Comparison of ENCODE assay signal across 14 cellular contexts in genomic region chr11:97683733-97684132, GRCh38.
DNase-seq lines count a peak whose midpoint lies in the region; ATAC-seq and TF ChIP-seq lines count a peak whose summit lies in the region.
"Had no signal": no experiment of that assay in that cellular context is flagged by ENCODE, and none has a peak within 500 bp of the region (broad histone marks: within the 10 kb centered on the region; RNA-seq: fewer than 3 reads in every experiment).

No MANE protein-coding gene starts in this region.

- no peak overlapping the region for H3K4me3 Mint-ChIP-seq in activated CD8-positive, alpha-beta T cell treated with anti-CD3 and anti-CD28 coated beads for 36 hours

- POLR2A ChIA-PET in activated CD8-positive, alpha-beta T cell treated with anti-CD3 and anti-CD28 coated beads for 36 hours (lab: Charles Lee) = no interaction called here

- no peaks in the 10 kb centered on the region for H3K4me1 Mint-ChIP-seq in activated CD8-positive, alpha-beta T cell treated with anti-CD3 and anti-CD28 coated beads for 36 hours (ENCODE audit: low read depth)

- intact Hi-C loops in activated CD8-positive, alpha-beta T cell treated with anti-CD3 and anti-CD28 coated beads for 36 hours (cut with micrococcal nuclease) = no loop called here

- 0 out of 2 replicates have a peak, but pooled peaks have one; percentile 3 for TF ChIP-seq CTCF in GM12874 (IDR thresholded peaks at IDR 0.05; ENCODE audit: insufficient read depth, low read depth, low read length)
- TF ChIP-seq CTCF in activated CD8-positive, alpha-beta T cell treated with anti-CD3 and anti-CD28 coated beads for 36 hours (IDR thresholded peaks at IDR 0.05) = no peak

- DNase-seq in SW480 (ENCODE audit: low spot score) = peak; percentile 76
- DNase-seq in iPS DF 4.7 (ENCODE audit: extremely low read depth, low spot score) = peak; percentile 41
- no peak for DNase-seq in activated naive CD4-positive, alpha-beta T cell treated with anti-CD3 and anti-CD28 coated beads, Interleukin-2, amount 50 U/mL, for 16 hours
- no peak for DNase-seq in NK-92 (lab: John Stamatoyannopoulos, UW; ENCODE audit: unreplicated experiment)
- no peak for DNase-seq in activated CD8-positive, alpha-beta T cell treated with anti-CD3 and anti-CD28 coated beads for 36 hours
- DNase-seq: activated CD4-positive, alpha-beta T cell treated with anti-CD3 and anti-CD28 coated beads for 1 hour; activated gamma-delta T cell treated with Interleukin-2 at 50 U/mL for 16 hours; Peyer's patch; psoas muscle; testis had no signal

- no peak overlapping the region for H3K27ac Mint-ChIP-seq in activated CD8-positive, alpha-beta T cell treated with anti-CD3 and anti-CD28 coated beads for 36 hours

- peaks cover 19% of the 10 kb centered on the region for H3K9me3 Mint-ChIP-seq in activated CD8-positive, alpha-beta T cell treated with anti-CD3 and anti-CD28 coated beads for 36 hours

- ATAC-seq in HG03432 (IDR thresholded peaks at IDR 0.05; ENCODE audit: unreplicated experiment) (peak; percentile 88), GM21423 (IDR thresholded peaks at IDR 0.05; ENCODE audit: unreplicated experiment) (no peak)
- ATAC-seq in activated CD8-positive, alpha-beta T cell treated with anti-CD3 and anti-CD28 coated beads for 36 hours = no peak
- ATAC-seq: gastroesophageal sphincter, psoas muscle had no signal

- CTCF ChIA-PET in activated CD8-positive, alpha-beta T cell treated with anti-CD3 and anti-CD28 coated beads for 36 hours (lab: Charles Lee) = no interaction called here

- no peaks in the 10 kb centered on the region for H3K36me3 Mint-ChIP-seq in activated CD8-positive, alpha-beta T cell treated with anti-CD3 and anti-CD28 coated beads for 36 hours (ENCODE audit: low read depth)

- H3K27me3 Mint-ChIP-seq in activated CD8-positive, alpha-beta T cell treated with anti-CD3 and anti-CD28 coated beads for 36 hours = no peaks in the 10 kb centered on the region

Comparison
In these comparisons a context has a peak if more than half of its experiments do, and no peak if none do; other contexts are left out.
1. DNase-seq: peak in SW480 (single experiment) and iPS DF 4.7 (single experiment); none in activated naive CD4-positive, alpha-beta T cell treated with anti-CD3 and anti-CD28 coated beads, Interleukin-2, amount 50 U/mL, for 16 hours (single experiment), NK-92 (single experiment) and activated CD8-positive, alpha-beta T cell treated with anti-CD3 and anti-CD28 coated beads for 36 hours (single experiment).